ENCODE assay signal across 2 cellular contexts in the genomic region with DNA sequence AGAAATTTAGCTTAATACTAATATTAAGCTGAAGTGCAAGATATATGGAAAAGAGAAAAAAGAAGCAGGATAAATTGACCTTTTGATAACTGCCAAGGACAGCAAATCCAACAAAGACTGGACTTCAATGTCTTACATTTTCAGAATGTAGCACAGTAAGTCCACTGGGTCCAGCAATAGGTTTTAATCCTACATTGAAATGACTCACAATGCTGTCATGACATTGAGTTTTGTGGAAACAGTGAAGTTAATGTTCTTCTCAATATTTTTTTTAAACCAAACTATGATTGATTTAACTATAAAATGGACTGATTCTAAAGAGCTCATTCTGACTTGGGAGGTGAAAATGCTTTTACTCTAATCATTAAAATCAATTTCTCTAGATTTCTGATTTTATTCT.
TF ChIP-seq lines count a peak whose summit lies in the region.

No MANE protein-coding gene starts in this region.

TF ChIP-seq in IMR-90, 13 proteins besides CTCF, POLR2A, EP300 and RAD21:
- no peak for TF ChIP-seq MAFK (IDR thresholded peaks at IDR 0.05; ENCODE audit: low read depth, low read length)

TF ChIP-seq in WTC11, 78 proteins besides CTCF, POLR2A, EP300 and RAD21:
- TF ChIP-seq ETV6 (CRISPR knock-in tag; IDR thresholded peaks at IDR 0.05) (no peak), TP53 (CRISPR knock-in tag; IDR thresholded peaks at IDR 0.05) (no peak)
- TF ChIP-seq, protein P1, sequence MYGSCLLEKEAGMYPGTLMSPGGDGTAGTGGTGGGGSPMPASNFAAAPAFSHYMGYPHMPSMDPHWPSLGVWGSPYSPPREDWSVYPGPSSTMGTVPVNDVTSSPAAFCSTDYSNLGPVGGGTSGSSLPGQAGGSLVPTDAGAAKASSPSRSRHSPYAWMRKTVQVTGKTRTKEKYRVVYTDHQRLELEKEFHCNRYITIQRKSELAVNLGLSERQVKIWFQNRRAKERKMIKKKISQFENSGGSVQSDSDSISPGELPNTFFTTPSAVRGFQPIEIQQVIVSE (CRISPR knock-in tag; IDR thresholded peaks at IDR 0.05; ENCODE audit: borderline replicate concordance) = no peak
